ENCODE assay signal across 19 cellular contexts in the genomic region with DNA sequence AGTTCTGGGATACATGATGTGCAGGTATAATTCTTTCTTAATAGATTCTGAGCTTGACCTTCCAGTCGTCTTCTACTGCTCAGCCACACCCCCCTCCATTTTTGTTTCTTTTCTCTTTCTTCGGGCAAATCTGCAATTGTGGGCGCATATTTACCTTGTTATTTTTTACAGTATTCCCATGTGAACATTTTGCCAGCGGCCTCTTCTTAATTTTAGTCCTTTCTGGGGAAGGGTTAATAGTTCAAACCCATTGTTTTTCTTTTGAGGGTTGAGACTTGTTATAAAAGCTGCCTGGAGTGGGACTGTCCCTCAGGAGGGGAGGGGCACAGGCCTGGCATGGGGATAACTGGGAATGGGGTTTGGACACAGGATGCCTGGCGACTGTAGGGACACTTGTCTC.
"Had no signal": no experiment of that assay in that cellular context is flagged by ENCODE, and none has a peak within 500 bp of the region (broad histone marks: within the 10 kb centered on the region; RNA-seq: fewer than 3 reads in every experiment).

No MANE protein-coding gene starts in this region.

- H3K27me3 ChIP-seq: cardiac muscle cell, SJSA1, thyroid gland had no signal

- H3K4me3 ChIP-seq: cardiac muscle cell, lung, mucosa of descending colon, SJSA1, thyroid gland had no signal

- H3K9me3 ChIP-seq: mucosa of descending colon, thyroid gland had no signal

- H3K36me3 ChIP-seq: SJSA1, thyroid gland had no signal

- DNase-seq: activated CD4-positive, alpha-beta memory T cell treated with anti-CD3 and anti-CD28 coated beads, Interleukin-2, amount 10 ng/mL, durations not matched to agents 7 days and 5 days; activated CD4-positive, alpha-beta T cell treated with anti-CD3 and anti-CD28 coated beads for 36 hours; activated gamma-delta T cell; activated naive CD8-positive, alpha-beta T cell treated with anti-CD3 and anti-CD28 coated beads, Interleukin-2, amount 10 ng/mL, durations not matched to agents 7 days and 5 days; activated T-cell treated with anti-CD3 and anti-CD28 coated beads, Interleukin-2, amount 50 U/mL, for 48 hours; effector memory CD8-positive, alpha-beta T cell; glutamatergic neuron; immature natural killer cell; left cardiac atrium; natural killer cell; stimulated activated CD4-positive, alpha-beta T cell treated with anti-CD3 and anti-CD28 coated beads, Interleukin-2, amount 100 ng/mL, for 48 hours; stimulated activated naive CD8-positive, alpha-beta T cell treated with anti-CD3 and anti-CD28 coated beads, Interleukin-15, amount 100 ng/mL, for 72 hours; SW 1271; thyroid gland had no signal

- H3K27ac ChIP-seq: cardiac muscle cell, epithelial cell of prostate, SJSA1, thyroid gland had no signal

- ATAC-seq: activated CD4-positive, alpha-beta T cell treated with anti-CD3 and anti-CD28 coated beads for 36 hours; effector memory CD8-positive, alpha-beta T cell; left cardiac atrium; natural killer cell; stimulated activated naive CD8-positive, alpha-beta T cell treated with anti-CD3 and anti-CD28 coated beads, Interleukin-15, amount 100 ng/mL, for 72 hours had no signal
